ENCODE assay signal across 26 cellular contexts in genomic region chr12:30166416-30166815, GRCh38.
DNase-seq lines count a peak whose midpoint lies in the region; ATAC-seq and TF ChIP-seq lines count a peak whose summit lies in the region.
"Had no signal": no experiment of that assay in that cellular context is flagged by ENCODE, and none has a peak within 500 bp of the region (broad histone marks: within the 10 kb centered on the region; RNA-seq: fewer than 3 reads in every experiment).

No MANE protein-coding gene starts in this region.

- H3K23ac ChIP-seq in mesenchymal stem cell (ENCODE audit: low read length in 2 of 2): no peak overlapping the region

- H3K36me3 ChIP-seq in fibroblast of lung (ENCODE audit: control insufficient read depth, insufficient read depth, low read length) (no peaks in the 10 kb centered on the region), mesenchymal stem cell (ENCODE audit: control insufficient read depth in 1 of 2, insufficient read depth in 2 of 2, low read depth in 1 of 2, low read length in 2 of 2) (peaks cover 0 to 2% of the 10 kb centered on the region in 2 experiments)
- H3K36me3 ChIP-seq: BLaER1 treated with 17β-estradiol and CSF1 and Interleukin-3, amounts not matched to agents 10 nM and 100 nM; SJSA1 had no signal

- H3K79me1 ChIP-seq in mesenchymal stem cell (replicated peaks; ENCODE audit: low read length, poor library complexity, severe bottlenecking): no peaks in the 10 kb centered on the region

- H4K20me1 ChIP-seq in fibroblast of lung (ENCODE audit: control insufficient read depth, extremely low read depth, insufficient read depth, low read length): no peaks in the 10 kb centered on the region
- H4K20me1 ChIP-seq: BLaER1 treated with 17β-estradiol and CSF1 and Interleukin-3, amounts not matched to agents 10 nM and 100 nM had no signal

- no peaks in the 10 kb centered on the region for H3K4me1 Mint-ChIP-seq in progenitor cell of endocrine pancreas (ENCODE audit: low read depth)
- H3K4me1 Mint-ChIP-seq: CD4-positive, alpha-beta memory T cell had no signal

- no peak overlapping the region for H2AK5ac ChIP-seq in mesenchymal stem cell (ENCODE audit: low read length, severe bottlenecking)

- peaks cover under 1% of the 10 kb centered on the region for H3K9me3 Mint-ChIP-seq in progenitor cell of endocrine pancreas (ENCODE audit: low read depth)

- no peak overlapping the region for H3K4me3 Mint-ChIP-seq in progenitor cell of endocrine pancreas (ENCODE audit: low read depth)
- H3K4me3 Mint-ChIP-seq: CD4-positive, alpha-beta memory T cell had no signal

- no peak for ATAC-seq in GM18909 (IDR thresholded peaks at IDR 0.05; ENCODE audit: poor library complexity, unreplicated experiment)
- ATAC-seq: K562 had no signal

- H3K4me3 ChIP-seq in fibroblast of lung (replicated peaks in 1 of 4; ENCODE audit: control extremely low read depth in 1 of 4, insufficient read depth in 1 of 4, low read depth in 3 of 4, low read length in 4 of 4) (no peak overlapping the region), mesenchymal stem cell (ENCODE audit: insufficient read depth in 1 of 2, low read depth in 1 of 2, low read length in 2 of 2) (no peak overlapping the region)
- H3K4me3 ChIP-seq: BLaER1 treated with 17β-estradiol and CSF1 and Interleukin-3, amounts not matched to agents 10 nM and 100 nM; K562; SJSA1 had no signal

- H3K4me2 ChIP-seq in fibroblast of lung (ENCODE audit: extremely low read depth, insufficient read depth, low read length) (no peak overlapping the region), mesenchymal stem cell (ENCODE audit: low read length, poor library complexity, severe bottlenecking) (no peak overlapping the region)
- H3K4me2 ChIP-seq: BLaER1 treated with 17β-estradiol and CSF1 and Interleukin-3, amounts not matched to agents 10 nM and 100 nM had no signal

- no peak overlapping the region for H4K91ac ChIP-seq in mesenchymal stem cell (ENCODE audit: low read length)

- H3K27ac ChIP-seq in fibroblast of lung (ENCODE audit: insufficient read depth, low read length) (no peak overlapping the region), mesenchymal stem cell (ENCODE audit: low read length, poor library complexity, severe bottlenecking) (no peak overlapping the region)
- H3K27ac ChIP-seq: BLaER1 treated with 17β-estradiol and CSF1 and Interleukin-3, amounts not matched to agents 10 nM and 100 nM; SJSA1 had no signal

- H3K27me3 ChIP-seq in fibroblast of lung (ENCODE audit: control insufficient read depth, insufficient read depth, low read length) (peaks cover 3% of the 10 kb centered on the region), mesenchymal stem cell (ENCODE audit: control insufficient read depth in 1 of 2, insufficient read depth in 1 of 2, low read length in 2 of 2) (peaks cover 29 to 31% of the 10 kb centered on the region in 2 experiments)
- H3K27me3 ChIP-seq: BLaER1 treated with 17β-estradiol and CSF1 and Interleukin-3, amounts not matched to agents 10 nM and 100 nM; SJSA1 had no signal

- H2AFZ ChIP-seq in fibroblast of lung (ENCODE audit: low read length) (no peak overlapping the region), mesenchymal stem cell (ENCODE audit: low read depth, low read length) (no peak overlapping the region)

- 50% methylated on average over 1 of the region's 1 CpG for WGBS in mesenchymal stem cell

- no peak overlapping the region for H2BK120ac ChIP-seq in mesenchymal stem cell (ENCODE audit: low read depth, low read length)

- DNase-seq in HS-5 (ENCODE audit: low read depth) (peak; percentile 61), amniotic epithelial cell (ENCODE audit: low read depth) (peak; percentile 1), fibroblast of lung (ENCODE audit: low read depth in 2 of 2) (peak; percentile 17 to 82), mesenchymal stem cell (peak; percentile 9), progenitor cell of endocrine pancreas (ENCODE audit: low spot score, unreplicated experiment) (no peak), GDM1 (lab: John Stamatoyannopoulos, UW) (no peak), hepatic stellate cell (ENCODE audit: low spot score) (no peak)
- DNase-seq: AML-193; CD4-positive, alpha-beta memory T cell; COR-L47; DMS53; EL; GF-D8; Kasumi-1; NCI-H1092 treated with DMSO at 0.1 percent for 48 hours; NCI-H146; NCI-H1930; NCI-H2107; NCI-H446 treated with DMSO at 0.1 percent for 48 hours; NCI-H526 treated with DMSO at 0.1 percent for 48 hours; Right ventricle myocardium superior; RPMI8226 had no signal

- H3K9me3 ChIP-seq in fibroblast of lung (ENCODE audit: control insufficient read depth, insufficient read depth, low read depth, low read length) (no peaks in the 10 kb centered on the region), mesenchymal stem cell (ENCODE audit: control insufficient read depth, low read length) (no peaks in the 10 kb centered on the region)
- H3K9me3 ChIP-seq: SJSA1 had no signal

- H2BK15ac ChIP-seq in mesenchymal stem cell (ENCODE audit: low read depth, poor library complexity, severe bottlenecking): no peak overlapping the region

- TF ChIP-seq CTCF in fibroblast of lung (conservative IDR thresholded peaks at IDR 0.05 in 1 of 2, IDR thresholded peaks at IDR 0.05 in 1 of 2; ENCODE audit: low read depth in 1 of 2, low read length in 2 of 2) (no peak), progenitor cell of endocrine pancreas (IDR thresholded peaks at IDR 0.05; ENCODE audit: unreplicated experiment) (no peak)

- H3K27me3 Mint-ChIP-seq in progenitor cell of endocrine pancreas: peaks cover 5% of the 10 kb centered on the region

- no peak overlapping the region for H3K9ac ChIP-seq in fibroblast of lung (ENCODE audit: insufficient read depth, low read length)
- no peak overlapping the region for H3K9ac ChIP-seq in mesenchymal stem cell (ENCODE audit: low read length)
- H3K9ac ChIP-seq: BLaER1 treated with 17β-estradiol and CSF1 and Interleukin-3, amounts not matched to agents 10 nM and 100 nM had no signal

- no peak overlapping the region for H3K18ac ChIP-seq in mesenchymal stem cell (ENCODE audit: low read depth in 1 of 2, low read length in 2 of 2)

- no peak overlapping the region for H2BK12ac ChIP-seq in mesenchymal stem cell (ENCODE audit: low read length in 2 of 2)

- no peak overlapping the region for H3K27ac Mint-ChIP-seq in progenitor cell of endocrine pancreas
- H3K27ac Mint-ChIP-seq: CD4-positive, alpha-beta memory T cell had no signal

- no peak overlapping the region for H3K14ac ChIP-seq in mesenchymal stem cell (ENCODE audit: low read length in 2 of 2)

- H2BK5ac ChIP-seq in mesenchymal stem cell (ENCODE audit: low read depth, low read length, poor library complexity, severe bottlenecking): no peak overlapping the region

- no peaks in the 10 kb centered on the region for H3K4me1 ChIP-seq in fibroblast of lung (ENCODE audit: control insufficient read depth, extremely low read depth, insufficient read depth, low read length)
- H3K4me1 ChIP-seq in mesenchymal stem cell (ENCODE audit: control insufficient read depth, insufficient read depth, low read depth, low read length): peaks cover 1% of the 10 kb centered on the region
- H3K4me1 ChIP-seq: BLaER1 treated with 17β-estradiol and CSF1 and Interleukin-3, amounts not matched to agents 10 nM and 100 nM; SJSA1 had no signal

- H3K4ac ChIP-seq in mesenchymal stem cell (ENCODE audit: low read depth in 1 of 2, low read length in 2 of 2): no peak overlapping the region

- no peaks in the 10 kb centered on the region for H3K79me2 ChIP-seq in fibroblast of lung (ENCODE audit: control insufficient read depth, insufficient read depth, low read length)

- H4K8ac ChIP-seq in mesenchymal stem cell (ENCODE audit: low read length): no peak overlapping the region

- H3K36me3 Mint-ChIP-seq in progenitor cell of endocrine pancreas (ENCODE audit: insufficient read depth): no peaks in the 10 kb centered on the region
- H3K36me3 Mint-ChIP-seq: CD4-positive, alpha-beta memory T cell had no signal

Comparison
In these comparisons a context has a peak if more than half of its experiments do, and no peak if none do; other contexts are left out.
1. DNase-seq: peak in HS-5 (single experiment), amniotic epithelial cell (single experiment), fibroblast of lung (2 of 2) and mesenchymal stem cell (single experiment); none in progenitor cell of endocrine pancreas (single experiment), GDM1 (single experiment) and hepatic stellate cell (single experiment).